In the genomic region with DNA sequence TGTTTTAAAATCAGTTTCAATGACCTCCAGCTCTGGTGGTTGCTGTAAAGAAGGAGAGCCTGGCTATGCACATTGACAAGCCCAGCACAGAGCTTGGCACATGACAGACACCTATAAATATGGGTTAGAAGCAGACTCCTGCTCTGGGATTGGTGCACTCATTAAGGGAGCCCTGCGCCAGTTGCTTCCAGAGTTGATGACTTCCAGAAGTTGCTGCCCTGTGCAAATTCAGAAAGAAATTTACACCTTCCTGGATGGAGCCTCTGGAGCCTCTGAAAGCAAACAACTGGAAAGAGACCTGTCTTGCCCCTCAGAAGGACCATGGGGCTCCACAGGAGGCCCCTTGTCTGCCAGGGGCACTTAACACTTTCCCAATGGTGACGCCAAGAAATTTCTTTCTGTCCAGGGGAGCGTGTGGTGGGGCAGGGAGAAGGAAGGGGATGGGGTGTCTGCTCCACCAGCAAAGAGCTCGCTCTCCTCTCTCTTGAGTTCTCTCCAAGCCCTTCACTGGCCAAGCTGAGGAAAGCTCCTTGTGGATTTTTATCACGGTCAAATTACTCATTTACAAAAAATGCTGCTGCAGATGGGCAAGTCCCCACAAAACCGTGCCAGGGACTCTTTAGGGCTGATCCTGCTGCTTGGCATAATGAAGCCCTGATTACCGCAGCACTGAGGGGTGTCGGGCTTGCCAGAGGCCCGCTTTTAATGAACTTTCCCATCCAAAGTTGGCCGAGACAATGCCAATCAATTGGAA, we compare ENCODE assay signal across 14 cellular contexts.
DNase-seq lines count a peak whose midpoint lies in the region; ATAC-seq and TF ChIP-seq lines count a peak whose summit lies in the region.
"Had no signal": no experiment of that assay in that cellular context is flagged by ENCODE, and none has a peak within 500 bp of the region (broad histone marks: within the 10 kb centered on the region; RNA-seq: fewer than 3 reads in every experiment).

No MANE protein-coding gene starts in this region.

- DNase-seq in GM04504 (ENCODE audit: low read depth): peak; percentile 77
- DNase-seq in RWPE2 (ENCODE audit: low spot score): no peak
- DNase-seq in fibroblast of mammary gland (ENCODE audit: low read depth): peak; percentile 62
- DNase-seq in retinal pigment epithelial cell (ENCODE audit: low read depth): peak; percentile 1
- DNase-seq in GM13977 (ENCODE audit: low spot score): no peak
- DNase-seq in ascending aorta (ENCODE audit: low spot score in 2 of 2): no peak
- no peak for DNase-seq in NCI-H82 (lab: John Stamatoyannopoulos, UW)
- DNase-seq: activated T-cell treated with anti-CD3 and anti-CD28 coated beads, Interleukin-2, amount 50 U/mL, for 1 hour; NCI-H510A treated with DMSO at 0.1 percent for 48 hours had no signal

- H3K4me3 ChIP-seq in RWPE2 (ENCODE audit: severe bottlenecking) (no peak overlapping the region), fibroblast of mammary gland (ENCODE audit: control insufficient read depth, low read depth, low read length) (no peak overlapping the region), retinal pigment epithelial cell (ENCODE audit: low read length) (no peak overlapping the region), ascending aorta (no peak overlapping the region)
- H3K4me3 ChIP-seq: gastroesophageal sphincter, SJSA1 had no signal

- in situ Hi-C loops in GM13977 (cut with MboI; ENCODE audit: low pct_unique_long_range_greater_than_20kb, low sequenced_read_pairs, unreplicated experiment): no loop called here

- ATAC-seq in RWPE2 (ENCODE audit: low read depth) (peak; percentile 92), HG02571 (IDR thresholded peaks at IDR 0.05; ENCODE audit: unreplicated experiment) (no peak)
- ATAC-seq: gastroesophageal sphincter, left lobe of liver had no signal

- H3K4me1 ChIP-seq in RWPE2 (ENCODE audit: insufficient read depth, poor library complexity, severe bottlenecking) (peaks cover 15% of the 10 kb centered on the region), ascending aorta (peaks cover 3 to 6% of the 10 kb centered on the region in 2 donors)
- H3K4me1 ChIP-seq: parathyroid adenoma, SJSA1 had no signal

- no peaks in the 10 kb centered on the region for H3K9me3 ChIP-seq in RWPE2 (ENCODE audit: severe bottlenecking)
- H3K9me3 ChIP-seq in ascending aorta: no peaks in the 10 kb centered on the region
- H3K9me3 ChIP-seq: gastroesophageal sphincter, SJSA1 had no signal

- H3K36me3 ChIP-seq in RWPE2 (ENCODE audit: low read depth) (no peaks in the 10 kb centered on the region), ascending aorta (no peaks in the 10 kb centered on the region)
- H3K36me3 ChIP-seq: gastroesophageal sphincter, SJSA1 had no signal

- intact Hi-C loops in ascending aorta (cut with DNase I): no loop called here

- TF ChIP-seq CTCF in RWPE2 (IDR thresholded peaks at IDR 0.05; ENCODE audit: poor library complexity, severe bottlenecking): no peak
- TF ChIP-seq CTCF in fibroblast of mammary gland (conservative IDR thresholded peaks at IDR 0.05; ENCODE audit: control insufficient read depth, insufficient read depth, low read depth, low read length): no peak
- TF ChIP-seq CTCF in retinal pigment epithelial cell (conservative IDR thresholded peaks at IDR 0.05; ENCODE audit: low read depth, low read length): no peak
- no peak for TF ChIP-seq CTCF in GM13977 (IDR thresholded peaks at IDR 0.05; ENCODE audit: extremely low read depth, insufficient read depth, missing control alignments)
- TF ChIP-seq CTCF in ascending aorta (IDR thresholded peaks at IDR 0.05): no peak

- H3K27me3 ChIP-seq in RWPE2 (ENCODE audit: insufficient read depth, poor library complexity, severe bottlenecking): no peaks in the 10 kb centered on the region
- H3K27me3 ChIP-seq in ascending aorta: no peaks in the 10 kb centered on the region
- H3K27me3 ChIP-seq: gastroesophageal sphincter, SJSA1 had no signal

- H3K27ac ChIP-seq in RWPE2 (ENCODE audit: poor library complexity, severe bottlenecking) (peak overlapping the region; percentile 41), ascending aorta (no peak overlapping the region)
- H3K27ac ChIP-seq: gastroesophageal sphincter, parathyroid adenoma, SJSA1 had no signal

Comparison
In these comparisons a context has a peak if more than half of its experiments do, and no peak if none do; other contexts are left out.
1. DNase-seq: peak in GM04504 (single experiment), fibroblast of mammary gland (single experiment) and retinal pigment epithelial cell (single experiment); none in RWPE2 (single experiment), GM13977 (single experiment), ascending aorta (0 of 2) and NCI-H82 (single experiment).